ENCODE assay signal across 1 cellular context in genomic region chr12:121227294-121227693, GRCh38.
TF ChIP-seq lines count a peak whose summit lies in the region.

No MANE protein-coding gene starts in this region.

TF ChIP-seq in HepG2, 621 proteins besides CTCF, POLR2A, EP300 and RAD21 (continued from another document and continues in another):
- no peak for TF ChIP-seq ZNF574 (CRISPR knock-in tag; IDR thresholded peaks at IDR 0.05)
- TF ChIP-seq MED1 (CRISPR knock-in tag; IDR thresholded peaks at IDR 0.05), result no peak
- no peak for TF ChIP-seq ZNF83 (CRISPR knock-in tag; IDR thresholded peaks at IDR 0.05; ENCODE audit: borderline replicate concordance)
- no peak for TF ChIP-seq MYPOP (CRISPR knock-in tag; IDR thresholded peaks at IDR 0.05)
- peak; percentile 41; the same call in 1 of the 2 replicates for TF ChIP-seq ZNF331 (CRISPR knock-in tag; IDR thresholded peaks at IDR 0.05)
- peak; percentile 16; the same call in 1 of the 2 replicates for TF ChIP-seq ARID4A (CRISPR knock-in tag; IDR thresholded peaks at IDR 0.05; ENCODE audit: borderline replicate concordance)
- TF ChIP-seq PAXIP1 (CRISPR knock-in tag; conservative IDR thresholded peaks at IDR 0.05), result peak; percentile 62; the same call in 1 of the 2 replicates
- TF ChIP-seq MXD3 (CRISPR knock-in tag; IDR thresholded peaks at IDR 0.05), result no peak
- no peak for TF ChIP-seq RBAK (CRISPR knock-in tag; IDR thresholded peaks at IDR 0.05)
- TF ChIP-seq MLX (CRISPR knock-in tag; IDR thresholded peaks at IDR 0.05), result 0 out of 2 replicates have a peak, but pooled peaks have one; percentile 14
- no peak; the same call in 1 of the 2 replicates for TF ChIP-seq ELF3 (CRISPR knock-in tag; IDR thresholded peaks at IDR 0.05)
- no peak for TF ChIP-seq ZNF33B (CRISPR knock-in tag; IDR thresholded peaks at IDR 0.05)
- peak; percentile 51; the same call in 1 of the 2 replicates for TF ChIP-seq PITX1 (CRISPR knock-in tag; IDR thresholded peaks at IDR 0.05)
- TF ChIP-seq SMAD1 (CRISPR knock-in tag; IDR thresholded peaks at IDR 0.05; ENCODE audit: borderline replicate concordance, low read depth), result no peak
- TF ChIP-seq PHF21A (CRISPR knock-in tag; IDR thresholded peaks at IDR 0.05), result peak; percentile 42; the same call in 1 of the 2 replicates
- TF ChIP-seq ZZZ3 (CRISPR knock-in tag; IDR thresholded peaks at IDR 0.05; ENCODE audit: borderline replicate concordance), result no peak
- 0 out of 2 replicates have a peak, but pooled peaks have one; percentile 29 for TF ChIP-seq CREM (IDR thresholded peaks at IDR 0.05)
- TF ChIP-seq CREM (CRISPR knock-in tag; IDR thresholded peaks at IDR 0.05), result no peak
- no peak for TF ChIP-seq ZNF674 (CRISPR knock-in tag; IDR thresholded peaks at IDR 0.05; ENCODE audit: low read depth)
- TF ChIP-seq ZNF615 (CRISPR knock-in tag; IDR thresholded peaks at IDR 0.05; ENCODE audit: borderline replicate concordance), result no peak
- TF ChIP-seq NR1H2 (CRISPR knock-in tag; IDR thresholded peaks at IDR 0.05; ENCODE audit: borderline replicate concordance, low read depth), result no peak
- no peak for TF ChIP-seq ATF5 (CRISPR knock-in tag; IDR thresholded peaks at IDR 0.05; ENCODE audit: low read depth)
- TF ChIP-seq NPAS2 (CRISPR knock-in tag; IDR thresholded peaks at IDR 0.05; ENCODE audit: borderline replicate concordance), result no peak
- TF ChIP-seq PAX8 (CRISPR knock-in tag; IDR thresholded peaks at IDR 0.05; ENCODE audit: borderline replicate concordance), result no peak
- no peak for TF ChIP-seq ZNF503 (CRISPR knock-in tag; IDR thresholded peaks at IDR 0.05)
- no peak for TF ChIP-seq FOXC1 (CRISPR knock-in tag; IDR thresholded peaks at IDR 0.05; ENCODE audit: borderline replicate concordance)
- TF ChIP-seq MIXL1 (CRISPR knock-in tag; IDR thresholded peaks at IDR 0.05), result no peak
- no peak for TF ChIP-seq ZFP37 (CRISPR knock-in tag; IDR thresholded peaks at IDR 0.05; ENCODE audit: borderline replicate concordance)
- no peak for TF ChIP-seq KDM1A (CRISPR knock-in tag; IDR thresholded peaks at IDR 0.05)
- TF ChIP-seq ZFAT (CRISPR knock-in tag; conservative IDR thresholded peaks at IDR 0.05), result no peak
- TF ChIP-seq ZNF780A (CRISPR knock-in tag; IDR thresholded peaks at IDR 0.05), result no peak
- no peak for TF ChIP-seq THAP11 (CRISPR knock-in tag; IDR thresholded peaks at IDR 0.05)
- TF ChIP-seq ZFY (CRISPR knock-in tag; IDR thresholded peaks at IDR 0.05), result no peak
- no peak for TF ChIP-seq HCFC1 (IDR thresholded peaks at IDR 0.05; ENCODE audit: low read depth, low read length)
- TF ChIP-seq ZBTB38 (CRISPR knock-in tag; IDR thresholded peaks at IDR 0.05), result no peak
- peak; percentile 96; the same call in 1 of the 2 replicates for TF ChIP-seq XBP1 (CRISPR knock-in tag; IDR thresholded peaks at IDR 0.05)
- TF ChIP-seq ZNF207 (IDR thresholded peaks at IDR 0.05; ENCODE audit: borderline replicate concordance), result no peak
- TF ChIP-seq ZBTB14 (CRISPR knock-in tag; IDR thresholded peaks at IDR 0.05), result no peak
- no peak for TF ChIP-seq DBP (CRISPR knock-in tag; IDR thresholded peaks at IDR 0.05; ENCODE audit: not compliant biosample characterization)
- no peak for TF ChIP-seq DNMT1 (CRISPR knock-in tag; IDR thresholded peaks at IDR 0.05)
- TF ChIP-seq RORA (CRISPR knock-in tag; IDR thresholded peaks at IDR 0.05), result no peak
- no peak for TF ChIP-seq ZBTB7B (CRISPR knock-in tag; IDR thresholded peaks at IDR 0.05)
- TF ChIP-seq ZNF761 (CRISPR knock-in tag; conservative IDR thresholded peaks at IDR 0.05), result no peak
- no peak for TF ChIP-seq CREB1 (IDR thresholded peaks at IDR 0.05)
- TF ChIP-seq CREB1 (CRISPR knock-in tag; IDR thresholded peaks at IDR 0.05), result peak; percentile 49; the same call in 1 of the 2 replicates
- peak; percentile 36; the same call in 1 of the 2 replicates for TF ChIP-seq RARA (CRISPR knock-in tag; IDR thresholded peaks at IDR 0.05)
- 0 out of 2 replicates have a peak, but pooled peaks have one; percentile 36 for TF ChIP-seq SOX5 (CRISPR knock-in tag; IDR thresholded peaks at IDR 0.05; ENCODE audit: borderline replicate concordance)
